Comparison of ENCODE assay signal across 21 cellular contexts in genomic region chr18:12939161-12939560, GRCh38.
"Had no signal": no experiment of that assay in that cellular context is flagged by ENCODE, and none has a peak within 500 bp of the region (broad histone marks: within the 10 kb centered on the region; RNA-seq: fewer than 3 reads in every experiment).

No MANE protein-coding gene starts in this region.

- H3K9me3 ChIP-seq: spleen, testis, tibial nerve, upper lobe of right lung had no signal

- DNase-seq: cortex of kidney; dorsolateral prefrontal cortex; effector CD8-positive, alpha-beta T cell; foreskin melanocyte; head of caudate nucleus; kidney; left colon; naive thymus-derived CD4-positive, alpha-beta T cell; nephron progenitor cell; posterior cingulate gyrus; spleen; stimulated activated CD4-positive, alpha-beta T cell treated with anti-CD3 and anti-CD28 coated beads, Interleukin-15, amount 100 ng/mL, for 24 hours; stimulated activated CD4-positive, alpha-beta T cell treated with anti-CD3 and anti-CD28 coated beads, Interleukin-1b, Interleukin-23, amount 100 ng/mL, for 48 hours; stimulated activated CD4-positive, alpha-beta T cell treated with anti-CD3 and anti-CD28 coated beads, Interleukin-4, amount 100 ng/mL, for 24 hours; stimulated activated naive CD8-positive, alpha-beta T cell treated with anti-CD3 and anti-CD28 coated beads, Interleukin-15, amount 100 ng/mL, for 72 hours; testis; upper lobe of right lung had no signal

- H3K4me3 ChIP-seq: dorsolateral prefrontal cortex, hepatocyte, spleen, testis, tibial nerve, upper lobe of right lung had no signal

- H3K4me1 Mint-ChIP-seq: stimulated activated memory B cell treated with anti-CD40 and anti-IgM and Interleukin-4, amounts not matched to agents 10 μg/mL and 1 μg/mL and 100 μg/mL, for 72 hours had no signal

- H3K36me3 ChIP-seq: spleen, tibial nerve, upper lobe of right lung had no signal

- H3K4me3 Mint-ChIP-seq: naive thymus-derived CD4-positive, alpha-beta T cell; nephron progenitor cell; stimulated activated memory B cell treated with anti-CD40 and anti-IgM and Interleukin-4, amounts not matched to agents 10 μg/mL and 1 μg/mL and 100 μg/mL, for 72 hours; stimulated activated naive CD8-positive, alpha-beta T cell treated with anti-CD3 and anti-CD28 coated beads, Interleukin-15, amount 100 ng/mL, for 72 hours had no signal

- H2AFZ ChIP-seq: hepatocyte had no signal

- H3K36me3 Mint-ChIP-seq: naive thymus-derived CD4-positive, alpha-beta T cell; stimulated activated memory B cell treated with anti-CD40 and anti-IgM and Interleukin-4, amounts not matched to agents 10 μg/mL and 1 μg/mL and 100 μg/mL, for 72 hours had no signal

- H3K4me2 ChIP-seq: hepatocyte had no signal

- ATAC-seq: left colon; naive thymus-derived CD4-positive, alpha-beta T cell; sciatic nerve; stimulated activated memory B cell treated with anti-CD40 and anti-IgM and Interleukin-4, amounts not matched to agents 10 μg/mL and 1 μg/mL and 100 μg/mL, for 72 hours; stimulated activated naive CD8-positive, alpha-beta T cell treated with anti-CD3 and anti-CD28 coated beads, Interleukin-15, amount 100 ng/mL, for 72 hours; upper lobe of right lung had no signal

- H3K4me1 ChIP-seq: testis, upper lobe of right lung had no signal

- H3K9me3 Mint-ChIP-seq: naive thymus-derived CD4-positive, alpha-beta T cell; nephron progenitor cell; stimulated activated memory B cell treated with anti-CD40 and anti-IgM and Interleukin-4, amounts not matched to agents 10 μg/mL and 1 μg/mL and 100 μg/mL, for 72 hours; stimulated activated naive CD8-positive, alpha-beta T cell treated with anti-CD3 and anti-CD28 coated beads, Interleukin-15, amount 100 ng/mL, for 72 hours had no signal

- H3K27ac Mint-ChIP-seq: naive thymus-derived CD4-positive, alpha-beta T cell; nephron progenitor cell; stimulated activated memory B cell treated with anti-CD40 and anti-IgM and Interleukin-4, amounts not matched to agents 10 μg/mL and 1 μg/mL and 100 μg/mL, for 72 hours had no signal

- H3K27me3 ChIP-seq: dorsolateral prefrontal cortex, hepatocyte, spleen, testis, tibial nerve, upper lobe of right lung had no signal

- H3K27ac ChIP-seq: dorsolateral prefrontal cortex, hepatocyte, spleen, testis, tibial nerve, upper lobe of right lung had no signal

- H3K27me3 Mint-ChIP-seq: stimulated activated memory B cell treated with anti-CD40 and anti-IgM and Interleukin-4, amounts not matched to agents 10 μg/mL and 1 μg/mL and 100 μg/mL, for 72 hours had no signal

- H3K79me2 ChIP-seq: hepatocyte had no signal
